ENCODE assay signal across 2 cellular contexts in the genomic region with DNA sequence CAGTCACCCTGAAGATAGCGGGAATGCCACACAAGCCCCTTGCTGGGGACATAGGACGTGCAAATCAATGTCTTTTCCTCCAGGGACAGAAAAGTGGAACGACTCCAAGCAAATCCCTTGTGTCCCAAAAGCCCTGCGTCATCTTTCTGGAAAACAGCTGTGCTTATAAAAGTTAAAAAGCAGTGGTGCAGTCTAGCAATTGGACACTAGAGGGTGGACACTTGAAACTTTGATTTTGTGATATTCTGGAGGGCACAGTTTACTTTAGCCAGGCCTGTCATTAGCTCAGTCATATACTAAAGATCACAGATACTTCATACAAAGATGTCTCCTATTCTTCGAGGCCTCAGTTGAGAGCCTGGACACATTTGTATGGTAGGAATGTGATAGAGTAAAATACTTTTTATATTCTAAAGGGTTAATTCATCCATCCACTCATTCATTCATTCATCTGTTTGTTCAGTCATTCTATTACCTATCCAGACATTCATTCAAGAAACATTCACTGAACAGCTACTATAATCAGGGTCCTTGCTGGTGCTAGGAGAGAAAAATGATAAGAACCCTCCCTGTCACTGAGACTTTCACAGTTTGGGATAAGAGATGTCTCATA.
TF ChIP-seq lines count a peak whose summit lies in the region.

No MANE protein-coding gene starts in this region.

TF ChIP-seq in liver, 16 proteins besides CTCF, POLR2A, EP300 and RAD21:
- TF ChIP-seq, protein P1, sequence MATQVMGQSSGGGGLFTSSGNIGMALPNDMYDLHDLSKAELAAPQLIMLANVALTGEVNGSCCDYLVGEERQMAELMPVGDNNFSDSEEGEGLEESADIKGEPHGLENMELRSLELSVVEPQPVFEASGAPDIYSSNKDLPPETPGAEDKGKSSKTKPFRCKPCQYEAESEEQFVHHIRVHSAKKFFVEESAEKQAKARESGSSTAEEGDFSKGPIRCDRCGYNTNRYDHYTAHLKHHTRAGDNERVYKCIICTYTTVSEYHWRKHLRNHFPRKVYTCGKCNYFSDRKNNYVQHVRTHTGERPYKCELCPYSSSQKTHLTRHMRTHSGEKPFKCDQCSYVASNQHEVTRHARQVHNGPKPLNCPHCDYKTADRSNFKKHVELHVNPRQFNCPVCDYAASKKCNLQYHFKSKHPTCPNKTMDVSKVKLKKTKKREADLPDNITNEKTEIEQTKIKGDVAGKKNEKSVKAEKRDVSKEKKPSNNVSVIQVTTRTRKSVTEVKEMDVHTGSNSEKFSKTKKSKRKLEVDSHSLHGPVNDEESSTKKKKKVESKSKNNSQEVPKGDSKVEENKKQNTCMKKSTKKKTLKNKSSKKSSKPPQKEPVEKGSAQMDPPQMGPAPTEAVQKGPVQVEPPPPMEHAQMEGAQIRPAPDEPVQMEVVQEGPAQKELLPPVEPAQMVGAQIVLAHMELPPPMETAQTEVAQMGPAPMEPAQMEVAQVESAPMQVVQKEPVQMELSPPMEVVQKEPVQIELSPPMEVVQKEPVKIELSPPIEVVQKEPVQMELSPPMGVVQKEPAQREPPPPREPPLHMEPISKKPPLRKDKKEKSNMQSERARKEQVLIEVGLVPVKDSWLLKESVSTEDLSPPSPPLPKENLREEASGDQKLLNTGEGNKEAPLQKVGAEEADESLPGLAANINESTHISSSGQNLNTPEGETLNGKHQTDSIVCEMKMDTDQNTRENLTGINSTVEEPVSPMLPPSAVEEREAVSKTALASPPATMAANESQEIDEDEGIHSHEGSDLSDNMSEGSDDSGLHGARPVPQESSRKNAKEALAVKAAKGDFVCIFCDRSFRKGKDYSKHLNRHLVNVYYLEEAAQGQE (IDR thresholded peaks at IDR 0.05): no peak
- TF ChIP-seq FOXA1 (IDR thresholded peaks at IDR 0.05) (no peak), EGR1 (IDR thresholded peaks at IDR 0.05; ENCODE audit: low read depth in 2 of 2) (no peak), HNF4G (IDR thresholded peaks at IDR 0.05) (no peak), HNF4A (conservative IDR thresholded peaks at IDR 0.05) (no peak), NR2F2 (IDR thresholded peaks at IDR 0.05) (no peak), FOXA2 (IDR thresholded peaks at IDR 0.05) (no peak), RXRA (IDR thresholded peaks at IDR 0.05) (no peak), TAF1 (conservative IDR thresholded peaks at IDR 0.05) (no peak), YY1 (IDR thresholded peaks at IDR 0.05) (no peak), GABPA (IDR thresholded peaks at IDR 0.05 in 1 of 2, conservative IDR thresholded peaks at IDR 0.05 in 1 of 2) (no peak), JUND (IDR thresholded peaks at IDR 0.05) (no peak), SP1 (IDR thresholded peaks at IDR 0.05) (no peak)
- TF ChIP-seq, protein P2, sequence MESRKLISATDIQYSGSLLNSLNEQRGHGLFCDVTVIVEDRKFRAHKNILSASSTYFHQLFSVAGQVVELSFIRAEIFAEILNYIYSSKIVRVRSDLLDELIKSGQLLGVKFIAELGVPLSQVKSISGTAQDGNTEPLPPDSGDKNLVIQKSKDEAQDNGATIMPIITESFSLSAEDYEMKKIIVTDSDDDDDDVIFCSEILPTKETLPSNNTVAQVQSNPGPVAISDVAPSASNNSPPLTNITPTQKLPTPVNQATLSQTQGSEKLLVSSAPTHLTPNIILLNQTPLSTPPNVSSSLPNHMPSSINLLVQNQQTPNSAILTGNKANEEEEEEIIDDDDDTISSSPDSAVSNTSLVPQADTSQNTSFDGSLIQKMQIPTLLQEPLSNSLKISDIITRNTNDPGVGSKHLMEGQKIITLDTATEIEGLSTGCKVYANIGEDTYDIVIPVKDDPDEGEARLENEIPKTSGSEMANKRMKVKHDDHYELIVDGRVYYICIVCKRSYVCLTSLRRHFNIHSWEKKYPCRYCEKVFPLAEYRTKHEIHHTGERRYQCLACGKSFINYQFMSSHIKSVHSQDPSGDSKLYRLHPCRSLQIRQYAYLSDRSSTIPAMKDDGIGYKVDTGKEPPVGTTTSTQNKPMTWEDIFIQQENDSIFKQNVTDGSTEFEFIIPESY (IDR thresholded peaks at IDR 0.05): no peak
- TF ChIP-seq, protein P3, sequence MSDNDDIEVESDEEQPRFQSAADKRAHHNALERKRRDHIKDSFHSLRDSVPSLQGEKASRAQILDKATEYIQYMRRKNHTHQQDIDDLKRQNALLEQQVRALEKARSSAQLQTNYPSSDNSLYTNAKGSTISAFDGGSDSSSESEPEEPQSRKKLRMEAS (IDR thresholded peaks at IDR 0.05): no peak
- TF ChIP-seq, protein P4, sequence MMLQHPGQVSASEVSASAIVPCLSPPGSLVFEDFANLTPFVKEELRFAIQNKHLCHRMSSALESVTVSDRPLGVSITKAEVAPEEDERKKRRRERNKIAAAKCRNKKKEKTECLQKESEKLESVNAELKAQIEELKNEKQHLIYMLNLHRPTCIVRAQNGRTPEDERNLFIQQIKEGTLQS (IDR thresholded peaks at IDR 0.05): no peak
TF ChIP-seq in liver: peak in this region for 0.

TF ChIP-seq in HepG2, 621 proteins besides CTCF, POLR2A, EP300 and RAD21:
- TF ChIP-seq, protein P5, sequence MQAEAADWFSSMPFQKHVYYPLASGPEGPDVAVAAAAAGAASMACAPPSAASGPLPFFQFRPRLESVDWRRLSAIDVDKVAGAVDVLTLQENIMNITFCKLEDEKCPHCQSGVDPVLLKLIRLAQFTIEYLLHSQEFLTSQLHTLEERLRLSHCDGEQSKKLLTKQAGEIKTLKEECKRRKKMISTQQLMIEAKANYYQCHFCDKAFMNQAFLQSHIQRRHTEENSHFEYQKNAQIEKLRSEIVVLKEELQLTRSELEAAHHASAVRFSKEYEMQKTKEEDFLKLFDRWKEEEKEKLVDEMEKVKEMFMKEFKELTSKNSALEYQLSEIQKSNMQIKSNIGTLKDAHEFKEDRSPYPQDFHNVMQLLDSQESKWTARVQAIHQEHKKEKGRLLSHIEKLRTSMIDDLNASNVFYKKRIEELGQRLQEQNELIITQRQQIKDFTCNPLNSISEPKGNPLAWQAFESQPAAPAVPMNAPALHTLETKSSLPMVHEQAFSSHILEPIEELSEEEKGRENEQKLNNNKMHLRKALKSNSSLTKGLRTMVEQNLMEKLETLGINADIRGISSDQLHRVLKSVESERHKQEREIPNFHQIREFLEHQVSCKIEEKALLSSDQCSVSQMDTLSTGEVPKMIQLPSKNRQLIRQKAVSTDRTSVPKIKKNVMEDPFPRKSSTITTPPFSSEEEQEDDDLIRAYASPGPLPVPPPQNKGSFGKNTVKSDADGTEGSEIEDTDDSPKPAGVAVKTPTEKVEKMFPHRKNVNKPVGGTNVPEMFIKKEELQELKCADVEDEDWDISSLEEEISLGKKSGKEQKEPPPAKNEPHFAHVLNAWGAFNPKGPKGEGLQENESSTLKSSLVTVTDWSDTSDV (CRISPR knock-in tag; IDR thresholded peaks at IDR 0.05): no peak
- TF ChIP-seq TEAD3 (CRISPR knock-in tag; optimal IDR thresholded peaks at IDR 0.05; ENCODE audit: borderline replicate concordance): no peak
- TF ChIP-seq, protein P6, sequence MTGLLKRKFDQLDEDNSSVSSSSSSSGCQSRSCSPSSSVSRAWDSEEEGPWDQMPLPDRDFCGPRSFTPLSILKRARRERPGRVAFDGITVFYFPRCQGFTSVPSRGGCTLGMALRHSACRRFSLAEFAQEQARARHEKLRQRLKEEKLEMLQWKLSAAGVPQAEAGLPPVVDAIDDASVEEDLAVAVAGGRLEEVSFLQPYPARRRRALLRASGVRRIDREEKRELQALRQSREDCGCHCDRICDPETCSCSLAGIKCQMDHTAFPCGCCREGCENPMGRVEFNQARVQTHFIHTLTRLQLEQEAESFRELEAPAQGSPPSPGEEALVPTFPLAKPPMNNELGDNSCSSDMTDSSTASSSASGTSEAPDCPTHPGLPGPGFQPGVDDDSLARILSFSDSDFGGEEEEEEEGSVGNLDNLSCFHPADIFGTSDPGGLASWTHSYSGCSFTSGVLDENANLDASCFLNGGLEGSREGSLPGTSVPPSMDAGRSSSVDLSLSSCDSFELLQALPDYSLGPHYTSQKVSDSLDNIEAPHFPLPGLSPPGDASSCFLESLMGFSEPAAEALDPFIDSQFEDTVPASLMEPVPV (CRISPR knock-in tag; IDR thresholded peaks at IDR 0.05): no peak
- no peak for TF ChIP-seq SP4 (CRISPR knock-in tag; IDR thresholded peaks at IDR 0.05)
- no peak for TF ChIP-seq NR2F2 (IDR thresholded peaks at IDR 0.05; ENCODE audit: borderline replicate concordance, low read depth)
- TF ChIP-seq, protein P7, sequence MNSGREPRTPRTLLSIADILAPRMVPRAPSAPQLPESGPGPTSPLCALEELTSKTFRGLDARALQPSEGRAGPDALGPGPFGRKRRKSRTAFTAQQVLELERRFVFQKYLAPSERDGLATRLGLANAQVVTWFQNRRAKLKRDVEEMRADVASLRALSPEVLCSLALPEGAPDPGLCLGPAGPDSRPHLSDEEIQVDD (CRISPR knock-in tag; IDR thresholded peaks at IDR 0.05; ENCODE audit: borderline replicate concordance): no peak
- TF ChIP-seq ZNF331 (CRISPR knock-in tag; IDR thresholded peaks at IDR 0.05): no peak
- TF ChIP-seq SMARCE1 (IDR thresholded peaks at IDR 0.05; ENCODE audit: borderline replicate concordance): no peak
- no peak for TF ChIP-seq ZBTB42 (CRISPR knock-in tag; IDR thresholded peaks at IDR 0.05)
